In the genomic region with DNA sequence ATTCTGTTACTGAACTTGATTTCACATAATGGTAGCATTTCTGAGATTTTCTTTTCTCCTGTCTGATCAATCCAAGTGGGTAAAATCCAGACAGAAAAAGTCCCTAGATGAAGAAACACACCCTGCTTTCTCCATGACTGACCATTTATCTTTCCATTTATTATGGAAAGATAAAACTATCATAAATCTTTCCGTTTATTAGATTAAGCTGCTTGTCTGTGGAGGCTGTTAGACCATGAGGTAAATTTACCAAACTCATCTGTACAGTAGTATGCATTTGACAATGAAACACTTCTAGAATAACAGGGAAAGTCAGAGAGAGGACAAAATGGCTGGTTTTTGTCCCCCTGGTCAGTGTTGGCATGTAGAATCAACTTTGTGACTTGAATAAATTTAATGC, we compare ENCODE assay signal across 19 cellular contexts.
DNase-seq lines count a peak whose midpoint lies in the region; ATAC-seq and TF ChIP-seq lines count a peak whose summit lies in the region.
"Had no signal": no experiment of that assay in that cellular context is flagged by ENCODE, and none has a peak within 500 bp of the region (broad histone marks: within the 10 kb centered on the region; RNA-seq: fewer than 3 reads in every experiment).

No MANE protein-coding gene starts in this region.

- no peaks in the 10 kb centered on the region for H3K4me1 ChIP-seq in GM23248 (ENCODE audit: insufficient read depth)
- H3K4me1 ChIP-seq: BLaER1 had no signal

- H3K9me3 ChIP-seq in GM23248 (ENCODE audit: low read depth), result no peaks in the 10 kb centered on the region
- H3K9me3 ChIP-seq: BE2C, BLaER1 had no signal

- WGBS in GM23248 (ENCODE audit: low coverage in 1 of 2, low lambda C conversion rate in 2 of 2, missing lambda C conversion rate in 2 of 2), 2 experiments, result 17 to 29% methylated on average over 1 of the region's 1 CpG

- no peaks in the 10 kb centered on the region for H3K9me2 ChIP-seq in GM23248 (ENCODE audit: insufficient read depth)

- H3K9ac ChIP-seq in GM23248, result no peak overlapping the region
- H3K9ac ChIP-seq: BLaER1 had no signal

- no peak overlapping the region for H2AFZ ChIP-seq in GM23248

- ATAC-seq in SK-N-SH treated with all-trans-retinoic acid at 6 μM for 48 hours, result no peak

- no peaks in the 10 kb centered on the region for H3F3A ChIP-seq in GM23248 (ENCODE audit: insufficient read depth)

- H3K36me3 ChIP-seq in GM23248 (ENCODE audit: low read depth), result no peaks in the 10 kb centered on the region
- H3K36me3 ChIP-seq: BE2C, BLaER1 had no signal

- no peak overlapping the region for H3K4me3 Mint-ChIP-seq in nephron
- H3K4me3 Mint-ChIP-seq: CD14-positive monocyte; CD4-positive, alpha-beta memory T cell; CD4-positive, CD25-positive, alpha-beta regulatory T cell; CD8-positive, alpha-beta memory T cell had no signal

- H3K27ac ChIP-seq in GM23248, result no peak overlapping the region
- H3K27ac ChIP-seq: BLaER1 had no signal

- peak overlapping the region; percentile 44 to 69 (median 54) for H3K27ac Mint-ChIP-seq in nephron
- H3K27ac Mint-ChIP-seq: CD14-positive monocyte; CD4-positive, alpha-beta memory T cell; CD4-positive, CD25-positive, alpha-beta regulatory T cell; CD8-positive, alpha-beta memory T cell had no signal

- H3K27me3 ChIP-seq in GM23248 (replicated peaks; ENCODE audit: insufficient read depth), result no peaks in the 10 kb centered on the region
- H3K27me3 ChIP-seq: BE2C, BLaER1 had no signal

- H4K20me1 ChIP-seq in GM23248 (ENCODE audit: insufficient read depth), result no peaks in the 10 kb centered on the region
- H4K20me1 ChIP-seq: BLaER1 had no signal

- H3K4me2 ChIP-seq in GM23248 (ENCODE audit: unreplicated experiment), result no peak overlapping the region
- H3K4me2 ChIP-seq: BLaER1 had no signal

- H3K36me3 Mint-ChIP-seq in nephron (ENCODE audit: low read depth), result no peaks in the 10 kb centered on the region
- H3K36me3 Mint-ChIP-seq: CD14-positive monocyte; CD4-positive, alpha-beta memory T cell; CD4-positive, CD25-positive, alpha-beta regulatory T cell; CD8-positive, alpha-beta memory T cell had no signal

- no peaks in the 10 kb centered on the region for H3K27me3 Mint-ChIP-seq in nephron (ENCODE audit: low read depth)
- H3K27me3 Mint-ChIP-seq: CD4-positive, alpha-beta memory T cell; CD4-positive, CD25-positive, alpha-beta regulatory T cell; CD8-positive, alpha-beta memory T cell had no signal

- peaks cover 8% of the 10 kb centered on the region for H3K9me3 Mint-ChIP-seq in nephron

- peaks cover 22% of the 10 kb centered on the region for H3K4me1 Mint-ChIP-seq in nephron
- H3K4me1 Mint-ChIP-seq: CD14-positive monocyte; CD4-positive, alpha-beta memory T cell; CD4-positive, CD25-positive, alpha-beta regulatory T cell; CD8-positive, alpha-beta memory T cell had no signal

- peak; percentile 87 for DNase-seq in SK-N-DZ (ENCODE audit: low spot score)
- no peak for DNase-seq in HPDE6-E6E7 (ENCODE audit: extremely low spot score)
- DNase-seq in superior temporal gyrus (ENCODE audit: extremely low spot score), result no peak
- no peak for DNase-seq in D341Med (ENCODE audit: low spot score)
- DNase-seq in GM23248, result no peak
- DNase-seq: 8988T; ACHN; BE2C; C1 segment of cervical spinal cord; CD4-positive, CD25-positive, alpha-beta regulatory T cell; CD8-positive, alpha-beta memory T cell; COR-L47; DMS79 treated with DMSO at 0.1 percent for 48 hours; GF-D8 had no signal

- no peak overlapping the region for H3K4me3 ChIP-seq in GM23248
- H3K4me3 ChIP-seq: BLaER1 had no signal

- in situ Hi-C loops in GM23248 (cut with MboI), result no loop called here

- TF ChIP-seq CTCF in nephron (IDR thresholded peaks at IDR 0.05; ENCODE audit: unreplicated experiment in 3 of 3), result no peak

- H3K79me2 ChIP-seq in GM23248 (ENCODE audit: insufficient read depth), result no peaks in the 10 kb centered on the region

TF ChIP-seq in SK-N-SH treated with all-trans-retinoic acid at 6 μM for 48 hours, 23 proteins besides CTCF, POLR2A, EP300 and RAD21 (continues in another document):
- TF ChIP-seq PPARA (CRISPR knock-in tag; IDR thresholded peaks at IDR 0.05; ENCODE audit: borderline replicate concordance) (no peak), ZFP3 (CRISPR knock-in tag; IDR thresholded peaks at IDR 0.05) (peak; percentile 37; the same call in 1 of the 2 replicates), PATZ1 (CRISPR knock-in tag; IDR thresholded peaks at IDR 0.05; ENCODE audit: borderline replicate concordance) (no peak), POU6F1 (CRISPR knock-in tag; IDR thresholded peaks at IDR 0.05; ENCODE audit: borderline replicate concordance, low read depth) (no peak), ZNF8 (CRISPR knock-in tag; IDR thresholded peaks at IDR 0.05) (no peak), CSDC2 (CRISPR knock-in tag; IDR thresholded peaks at IDR 0.05) (no peak), TSHZ2 (CRISPR knock-in tag; IDR thresholded peaks at IDR 0.05) (no peak), OSR1 (CRISPR knock-in tag; IDR thresholded peaks at IDR 0.05) (no peak), TOX (CRISPR knock-in tag; IDR thresholded peaks at IDR 0.05; ENCODE audit: borderline replicate concordance) (no peak), RARB (CRISPR knock-in tag; IDR thresholded peaks at IDR 0.05) (no peak), GLIS3 (CRISPR knock-in tag; IDR thresholded peaks at IDR 0.05) (no peak), ESRRG (CRISPR knock-in tag; IDR thresholded peaks at IDR 0.05) (no peak), SNAI2 (CRISPR knock-in tag; IDR thresholded peaks at IDR 0.05) (no peak), ZNF565 (CRISPR knock-in tag; conservative IDR thresholded peaks at IDR 0.05; ENCODE audit: low read depth) (no peak), ZFP30 (CRISPR knock-in tag; IDR thresholded peaks at IDR 0.05) (no peak), ZNF70 (CRISPR knock-in tag; IDR thresholded peaks at IDR 0.05) (no peak), TCF4 (CRISPR knock-in tag; IDR thresholded peaks at IDR 0.05; ENCODE audit: borderline replicate concordance) (0 out of 2 replicates have a peak, but pooled peaks have one; percentile 40), ISL1 (CRISPR knock-in tag; IDR thresholded peaks at IDR 0.05) (peak; percentile 85), ARNTL (CRISPR knock-in tag; IDR thresholded peaks at IDR 0.05; ENCODE audit: borderline replicate concordance, low read depth) (no peak), BACH2 (CRISPR knock-in tag; IDR thresholded peaks at IDR 0.05; ENCODE audit: borderline replicate concordance) (no peak), ZC3H10 (CRISPR knock-in tag; IDR thresholded peaks at IDR 0.05) (no peak)
